Comparison of ENCODE assay signal across 16 cellular contexts in the genomic region with DNA sequence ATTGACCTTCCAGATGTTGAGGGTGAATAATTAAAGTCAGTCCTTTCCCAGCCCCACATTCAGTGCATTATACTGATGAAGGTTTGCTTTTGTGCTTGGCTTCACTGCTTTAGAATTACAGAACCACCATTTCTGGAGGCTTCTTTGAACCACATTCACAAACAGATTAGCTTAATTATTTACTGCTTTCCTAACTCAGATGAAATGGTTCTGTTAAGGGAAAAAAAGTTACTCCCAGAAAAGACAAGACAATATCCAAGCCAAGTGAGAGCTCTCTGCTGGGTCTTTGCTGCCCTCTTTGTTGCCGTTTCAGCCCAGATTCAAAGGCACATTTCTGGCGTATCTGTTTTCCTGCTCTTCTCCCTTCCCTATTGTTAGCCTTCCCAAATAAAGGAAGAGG.
DNase-seq lines count a peak whose midpoint lies in the region; ATAC-seq, FAIRE-seq and TF ChIP-seq lines count a peak whose summit lies in the region.
"Had no signal": no experiment of that assay in that cellular context is flagged by ENCODE, and none has a peak within 500 bp of the region (broad histone marks: within the 10 kb centered on the region; RNA-seq: fewer than 3 reads in every experiment).

No MANE protein-coding gene starts in this region.

- no peak overlapping the region for H3K4me3 Mint-ChIP-seq in dendritic cell treated with granulocyte-macrophage colony-stimulating factor and Interleukin-4, amounts not matched to agents 40 ng/mL and 50 ng/mL, for 4 days
- H3K4me3 Mint-ChIP-seq in nephron progenitor cell: no peak overlapping the region
- H3K4me3 Mint-ChIP-seq: CD4-positive, alpha-beta memory T cell; IgD-negative memory B cell had no signal

- H3K4me1 Mint-ChIP-seq in dendritic cell treated with granulocyte-macrophage colony-stimulating factor and Interleukin-4, amounts not matched to agents 40 ng/mL and 50 ng/mL, for 4 days (ENCODE audit: low read depth): peaks cover 16% of the 10 kb centered on the region
- no peaks in the 10 kb centered on the region for H3K4me1 Mint-ChIP-seq in nephron progenitor cell
- H3K4me1 Mint-ChIP-seq: IgD-negative memory B cell had no signal

- no peaks in the 10 kb centered on the region for H3K27me3 Mint-ChIP-seq in dendritic cell treated with granulocyte-macrophage colony-stimulating factor and Interleukin-4, amounts not matched to agents 40 ng/mL and 50 ng/mL, for 4 days
- H3K27me3 Mint-ChIP-seq in nephron progenitor cell (ENCODE audit: low read depth, poor library complexity): no peaks in the 10 kb centered on the region
- H3K27me3 Mint-ChIP-seq: IgD-negative memory B cell had no signal

- no peaks in the 10 kb centered on the region for H3K9me3 Mint-ChIP-seq in dendritic cell treated with granulocyte-macrophage colony-stimulating factor and Interleukin-4, amounts not matched to agents 40 ng/mL and 50 ng/mL, for 4 days
- H3K9me3 Mint-ChIP-seq in nephron progenitor cell: no peaks in the 10 kb centered on the region
- H3K9me3 Mint-ChIP-seq: CD4-positive, alpha-beta memory T cell had no signal

- no peak for TF ChIP-seq CTCF in nephron progenitor cell (IDR thresholded peaks at IDR 0.05)

- peak overlapping the region; percentile 41 for H3K27ac Mint-ChIP-seq in dendritic cell treated with granulocyte-macrophage colony-stimulating factor and Interleukin-4, amounts not matched to agents 40 ng/mL and 50 ng/mL, for 4 days
- H3K27ac Mint-ChIP-seq in nephron progenitor cell: peak overlapping the region; percentile 19
- H3K27ac Mint-ChIP-seq: IgD-negative memory B cell had no signal

- no peaks in the 10 kb centered on the region for H3K36me3 Mint-ChIP-seq in dendritic cell treated with granulocyte-macrophage colony-stimulating factor and Interleukin-4, amounts not matched to agents 40 ng/mL and 50 ng/mL, for 4 days (ENCODE audit: low read depth)
- no peaks in the 10 kb centered on the region for H3K36me3 Mint-ChIP-seq in nephron progenitor cell (ENCODE audit: low read depth)
- H3K36me3 Mint-ChIP-seq: CD4-positive, alpha-beta memory T cell; IgD-negative memory B cell had no signal

- DNase-seq in left lobe of liver (ENCODE audit: low spot score) (no peak), nephron progenitor cell (no peak), midbrain (lab: John Stamatoyannopoulos, UW) (no peak), frontal cortex (ENCODE audit: low spot score in 2 of 2) (no peak)
- no peak for DNase-seq in stimulated activated CD4-positive, alpha-beta T cell treated with anti-CD3 and anti-CD28 coated beads, Interleukin-4, amount 100 ng/mL, for 1 hour
- DNase-seq: BE2C; CD4-positive, alpha-beta memory T cell; DMS79 treated with DMSO at 0.1 percent for 48 hours; EL; GDM1 had no signal

- ATAC-seq in left lobe of liver (peak; percentile 78), HG02884 (IDR thresholded peaks at IDR 0.05; ENCODE audit: unreplicated experiment) (no peak)
- ATAC-seq: HCT116 had no signal

- intact Hi-C loops in dendritic cell treated with granulocyte-macrophage colony-stimulating factor and Interleukin-4, amounts not matched to agents 40 ng/mL and 50 ng/mL, for 4 days (cut with micrococcal nuclease): no loop called here

- FAIRE-seq in frontal cortex (lab: Jason Lieb, UNC): no peak
- FAIRE-seq: A204.1, H54 had no signal
